Comparison of ENCODE assay signal across 11 cellular contexts in the genomic region with DNA sequence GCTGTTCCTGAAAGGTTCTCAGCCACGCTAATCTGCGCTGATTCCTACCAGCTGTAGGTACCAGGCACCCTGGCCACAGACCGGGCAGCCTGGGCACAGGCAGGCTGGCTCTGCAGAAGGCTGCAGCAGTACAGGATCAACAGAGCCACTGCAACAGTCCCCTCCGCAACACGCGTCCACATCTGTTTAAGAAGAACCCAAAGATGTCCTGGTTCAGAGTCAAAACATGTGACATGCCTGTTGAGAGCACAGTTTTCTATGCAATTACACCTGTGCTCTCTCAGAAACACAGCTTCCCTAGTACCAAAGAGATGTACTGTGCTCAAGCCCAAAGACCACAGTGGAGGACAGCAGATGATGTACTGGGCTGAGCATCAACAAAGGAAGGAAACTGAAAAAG. TPM values are rescaled to one million over a fixed set of nuclear protein-coding genes. Genes with fewer than 3 reads are reported as not detected.
DNase-seq lines count a peak whose midpoint lies in the region; ATAC-seq and TF ChIP-seq lines count a peak whose summit lies in the region.
"Had no signal": no experiment of that assay in that cellular context is flagged by ENCODE, and none has a peak within 500 bp of the region (broad histone marks: within the 10 kb centered on the region; RNA-seq: fewer than 3 reads in every experiment).

No MANE protein-coding gene starts in this region.

- WGBS in transverse colon (ENCODE audit: low coverage in 1 of 2), 2 donors = 45% methylated on average over 6 of the region's 6 CpGs; no CpG with 5 or more reads in 1 of the 2 donors

- no peaks in the 10 kb centered on the region for H3K27me3 Mint-ChIP-seq in activated T-helper 2 cell treated with anti-CD3 and anti-CD28 coated beads, Interferon-gamma antibody, Interleukin-2, Interleukin-4, amounts not matched to agents 10 μg/mL and 5 μg/mL and 100 μg/mL, durations not matched to agents 14 hours and 24 hours and 36 hours (ENCODE audit: low read depth)

- TF ChIP-seq EP300 in transverse colon (IDR thresholded peaks at IDR 0.05; ENCODE audit: low read depth) = no peak

- intact Hi-C loops in activated T-helper 2 cell treated with anti-CD3 and anti-CD28 coated beads, Interferon-gamma antibody, Interleukin-2, Interleukin-4, amounts not matched to agents 10 μg/mL and 5 μg/mL and 100 μg/mL, durations not matched to agents 14 hours and 24 hours and 36 hours (cut with micrococcal nuclease) = loop anchor here (5.0 kb wide), 3 partner anchors 260 to 520 kb away; a partner anchor contains a TSS
- intact Hi-C loops in transverse colon (cut with DNase I; ENCODE audit: low total_unique reads) = no loop called here

- peaks cover 16 to 52% of the 10 kb centered on the region in 2 donors for H3K36me3 Mint-ChIP-seq in activated naive CD4-positive, alpha-beta T cell treated with anti-CD3 and anti-CD28 coated beads, Interleukin-2, amount 50 U/mL, for 72 hours
- H3K36me3 Mint-ChIP-seq in activated T-helper 2 cell treated with anti-CD3 and anti-CD28 coated beads, Interferon-gamma antibody, Interleukin-2, Interleukin-4, amounts not matched to agents 10 μg/mL and 5 μg/mL and 100 μg/mL, durations not matched to agents 14 hours and 24 hours and 36 hours (ENCODE audit: low read depth) = peaks cover 49% of the 10 kb centered on the region

- no peak for TF ChIP-seq CTCF in transverse colon (IDR thresholded peaks at IDR 0.05)

- in situ Hi-C loops in transverse colon (cut with MboI; ENCODE audit: low pct_ligation_motif_present in 1 of 4, low pct_unique_long_range_greater_than_20kb in 1 of 4, low sequenced_read_pairs in 3 of 4) = no loop called here

- H3K4me3 Mint-ChIP-seq in activated T-helper 2 cell treated with anti-CD3 and anti-CD28 coated beads, Interferon-gamma antibody, Interleukin-2, Interleukin-4, amounts not matched to agents 10 μg/mL and 5 μg/mL and 100 μg/mL, durations not matched to agents 14 hours and 24 hours and 36 hours (ENCODE audit: low read depth) = peak overlapping the region; percentile 65

- peaks cover 89% of the 10 kb centered on the region for H3K4me1 Mint-ChIP-seq in activated T-helper 2 cell treated with anti-CD3 and anti-CD28 coated beads, Interferon-gamma antibody, Interleukin-2, Interleukin-4, amounts not matched to agents 10 μg/mL and 5 μg/mL and 100 μg/mL, durations not matched to agents 14 hours and 24 hours and 36 hours (ENCODE audit: low read depth)

- no peak overlapping the region for H3K4me3 ChIP-seq in transverse colon

- peaks cover 3 to 14% of the 10 kb centered on the region in 2 donors for H3K9me3 Mint-ChIP-seq in activated naive CD4-positive, alpha-beta T cell treated with anti-CD3 and anti-CD28 coated beads, Interleukin-2, amount 50 U/mL, for 72 hours
- peaks cover 15% of the 10 kb centered on the region for H3K9me3 Mint-ChIP-seq in activated T-helper 2 cell treated with anti-CD3 and anti-CD28 coated beads, Interferon-gamma antibody, Interleukin-2, Interleukin-4, amounts not matched to agents 10 μg/mL and 5 μg/mL and 100 μg/mL, durations not matched to agents 14 hours and 24 hours and 36 hours

- H3K9me3 ChIP-seq in transverse colon = no peaks in the 10 kb centered on the region

- TF ChIP-seq POLR2A in transverse colon (IDR thresholded peaks at IDR 0.05) = no peak

- H3K27ac ChIP-seq in transverse colon = peak overlapping the region; percentile 94 to 99 (median 96)

- H3K4me1 ChIP-seq in transverse colon = peaks cover 50 to 100% (median 96%) of the 10 kb centered on the region in 4 donors

- ATAC-seq in activated naive CD4-positive, alpha-beta T cell treated with anti-CD3 and anti-CD28 coated beads, Interleukin-2, amount 50 U/mL, for 72 hours = no peak
- ATAC-seq in HG03469 (IDR thresholded peaks at IDR 0.05; ENCODE audit: unreplicated experiment) (no peak), GM21576 (IDR thresholded peaks at IDR 0.05; ENCODE audit: unreplicated experiment) (no peak)

- no peaks in the 10 kb centered on the region for H3K36me3 ChIP-seq in transverse colon

- H3K27ac Mint-ChIP-seq in activated naive CD4-positive, alpha-beta T cell treated with anti-CD3 and anti-CD28 coated beads, Interleukin-2, amount 50 U/mL, for 72 hours = peak overlapping the region; percentile 39 to 69
- H3K27ac Mint-ChIP-seq in activated T-helper 2 cell treated with anti-CD3 and anti-CD28 coated beads, Interferon-gamma antibody, Interleukin-2, Interleukin-4, amounts not matched to agents 10 μg/mL and 5 μg/mL and 100 μg/mL, durations not matched to agents 14 hours and 24 hours and 36 hours = no peak overlapping the region

- no peak for DNase-seq in activated naive CD4-positive, alpha-beta T cell treated with anti-CD3 and anti-CD28 coated beads, Interleukin-2, amount 50 U/mL, for 72 hours (ENCODE audit: low spot score in 2 of 2)
- no peak for DNase-seq in activated naive CD4-positive, alpha-beta T cell (lab: John Stamatoyannopoulos, UW)
- DNase-seq in activated T-helper 2 cell treated with anti-CD3 and anti-CD28 coated beads, Interferon-gamma antibody, Interleukin-2, Interleukin-4, amounts not matched to agents 10 μg/mL and 5 μg/mL and 100 μg/mL, durations not matched to agents 14 hours and 24 hours and 36 hours (ENCODE audit: low spot score) = no peak
- DNase-seq in medulla oblongata (ENCODE audit: extremely low spot score) (peak; percentile 53), transverse colon (no peak), NCI-H2081 (lab: John Stamatoyannopoulos, UW) (no peak)
- DNase-seq: activated CD4-positive, alpha-beta T cell treated with anti-CD3 and anti-CD28 coated beads for 48 hours; cerebellar nuclear complex; NCI-H187 had no signal

- H3K27me3 ChIP-seq in transverse colon = no peaks in the 10 kb centered on the region

RNA-seq across cellular contexts. Expression of a gene that starts 18.8 kb away (rescaled TPM):
- total RNA-seq in activated naive CD4-positive, alpha-beta T cell treated with anti-CD3 and anti-CD28 coated beads, Interleukin-2, amount 50 U/mL, for 72 hours = 10 to 100 TPM; 28.2 to 39.1 TPM
- 42.5 and 47.9 TPM in 2 replicates for total RNA-seq in activated T-helper 2 cell treated with anti-CD3 and anti-CD28 coated beads, Interferon-gamma antibody, Interleukin-2, Interleukin-4, amounts not matched to agents 10 μg/mL and 5 μg/mL and 100 μg/mL, durations not matched to agents 14 hours and 24 hours and 36 hours
- 10 to 100 TPM; 67.2 to 87.6 (median 79.3) TPM for total RNA-seq in transverse colon
